10 cellular contexts compared by ENCODE assay signal in the genomic region with DNA sequence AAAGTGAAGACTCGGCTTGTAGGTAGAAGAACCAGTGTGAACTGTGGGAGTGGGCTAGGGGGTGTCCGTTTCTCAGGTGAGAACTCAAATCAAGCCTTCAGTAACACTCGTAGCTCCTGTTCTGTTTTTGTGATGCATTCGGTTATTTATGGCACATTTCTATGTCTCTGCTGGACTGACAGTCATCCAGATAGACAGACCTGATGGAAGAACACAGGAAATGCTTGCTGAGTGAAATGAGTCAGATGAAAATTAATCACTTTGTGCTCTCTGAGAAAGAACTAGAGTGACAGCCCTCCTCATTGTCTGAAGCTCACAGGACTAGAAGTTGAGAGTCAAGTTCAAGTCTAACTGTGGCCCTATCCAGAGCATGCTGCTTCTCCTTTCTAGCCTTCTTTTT.
DNase-seq lines count a peak whose midpoint lies in the region; ATAC-seq, FAIRE-seq and TF ChIP-seq lines count a peak whose summit lies in the region.
"Had no signal": no experiment of that assay in that cellular context is flagged by ENCODE, and none has a peak within 500 bp of the region (broad histone marks: within the 10 kb centered on the region; RNA-seq: fewer than 3 reads in every experiment).

No MANE protein-coding gene starts in this region.

- intact Hi-C loops in activated T-helper 2 cell treated with anti-CD3 and anti-CD28 coated beads, Interferon-gamma antibody, Interleukin-2, Interleukin-4, amounts not matched to agents 10 μg/mL and 5 μg/mL and 100 μg/mL, durations not matched to agents 14 hours and 24 hours and 36 hours (cut with micrococcal nuclease): no loop called here
- intact Hi-C loops in head of caudate nucleus (cut with DNase I): no loop called here

- no peak for FAIRE-seq in H54 (lab: Jason Lieb, UNC)

- no peak overlapping the region for H3K4me3 Mint-ChIP-seq in activated T-helper 2 cell treated with anti-CD3 and anti-CD28 coated beads, Interferon-gamma antibody, Interleukin-2, Interleukin-4, amounts not matched to agents 10 μg/mL and 5 μg/mL and 100 μg/mL, durations not matched to agents 14 hours and 24 hours and 36 hours (ENCODE audit: low read depth)
- H3K4me3 Mint-ChIP-seq: activated naive CD8-positive, alpha-beta T cell had no signal

- ATAC-seq in GM19351 (IDR thresholded peaks at IDR 0.05; ENCODE audit: unreplicated experiment) (peak; percentile 97), HG03066 (IDR thresholded peaks at IDR 0.05; ENCODE audit: low read depth, unreplicated experiment) (peak; percentile 90)

- H3K27me3 Mint-ChIP-seq in activated T-helper 2 cell treated with anti-CD3 and anti-CD28 coated beads, Interferon-gamma antibody, Interleukin-2, Interleukin-4, amounts not matched to agents 10 μg/mL and 5 μg/mL and 100 μg/mL, durations not matched to agents 14 hours and 24 hours and 36 hours (ENCODE audit: low read depth): no peaks in the 10 kb centered on the region

- H3K27ac Mint-ChIP-seq in activated T-helper 2 cell treated with anti-CD3 and anti-CD28 coated beads, Interferon-gamma antibody, Interleukin-2, Interleukin-4, amounts not matched to agents 10 μg/mL and 5 μg/mL and 100 μg/mL, durations not matched to agents 14 hours and 24 hours and 36 hours: peak overlapping the region; percentile 20
- H3K27ac Mint-ChIP-seq: activated naive CD8-positive, alpha-beta T cell had no signal

- H3K36me3 Mint-ChIP-seq in activated T-helper 2 cell treated with anti-CD3 and anti-CD28 coated beads, Interferon-gamma antibody, Interleukin-2, Interleukin-4, amounts not matched to agents 10 μg/mL and 5 μg/mL and 100 μg/mL, durations not matched to agents 14 hours and 24 hours and 36 hours (ENCODE audit: low read depth): no peaks in the 10 kb centered on the region
- H3K36me3 Mint-ChIP-seq: activated naive CD8-positive, alpha-beta T cell had no signal

- TF ChIP-seq POLR2A in H54 (IDR thresholded peaks at IDR 0.05; ENCODE audit: low read depth, low read length): no peak

- H3K9me3 Mint-ChIP-seq in activated T-helper 2 cell treated with anti-CD3 and anti-CD28 coated beads, Interferon-gamma antibody, Interleukin-2, Interleukin-4, amounts not matched to agents 10 μg/mL and 5 μg/mL and 100 μg/mL, durations not matched to agents 14 hours and 24 hours and 36 hours: no peaks in the 10 kb centered on the region

- peaks cover 12% of the 10 kb centered on the region for H3K4me1 Mint-ChIP-seq in activated T-helper 2 cell treated with anti-CD3 and anti-CD28 coated beads, Interferon-gamma antibody, Interleukin-2, Interleukin-4, amounts not matched to agents 10 μg/mL and 5 μg/mL and 100 μg/mL, durations not matched to agents 14 hours and 24 hours and 36 hours (ENCODE audit: low read depth)

- DNase-seq in EH (ENCODE audit: low read depth) (peak; percentile 73), head of caudate nucleus (no peak), NCI-H187 treated with DMSO at 0.1 percent for 48 hours (lab: John Stamatoyannopoulos, UW) (no peak), nucleus accumbens (lab: John Stamatoyannopoulos, UW) (no peak), H54 (ENCODE audit: insufficient read length, low spot score) (no peak)
- no peak for DNase-seq in activated T-helper 2 cell treated with anti-CD3 and anti-CD28 coated beads, Interferon-gamma antibody, Interleukin-2, Interleukin-4, amounts not matched to agents 10 μg/mL and 5 μg/mL and 100 μg/mL, durations not matched to agents 14 hours and 24 hours and 36 hours (ENCODE audit: low spot score)
- DNase-seq: NCI-H510A treated with DMSO at 0.1 percent for 48 hours had no signal
